In genomic region chr14:68685419-68686211, GRCh38 we compare ENCODE assay signal across 8 cellular contexts.
DNase-seq lines count a peak whose midpoint lies in the region; ATAC-seq, FAIRE-seq and TF ChIP-seq lines count a peak whose summit lies in the region.

No MANE protein-coding gene starts in this region.

- CTCF ChIA-PET in IMR-90 (lab: Yijun Ruan, JAX) = no interaction called here
- CTCF ChIA-PET in H1 (lab: Charles Lee; ENCODE audit: partially characterized antibody) = interaction anchor here (0.6 to 1.7 kb wide), 2 partner anchors 20 to 132 kb away, joined by 3 to 4 read pairs; no protein-coding TSS in a partner anchor

- H3K79me2 ChIP-seq in H1 (ENCODE audit: control insufficient read depth in 1 of 2, insufficient read depth in 2 of 2, low read length in 2 of 2) = no peaks in the 10 kb centered on the region

- H3K36me3 ChIP-seq in IMR-90 (ENCODE audit: control insufficient read depth, insufficient read depth, low read length) (no peaks in the 10 kb centered on the region), H1 (ENCODE audit: control insufficient read depth in 2 of 4, insufficient read depth in 4 of 4, low read length in 3 of 4) (no peaks in the 10 kb centered on the region), skeletal muscle satellite cell (ENCODE audit: insufficient read depth, low read length) (no peaks in the 10 kb centered on the region)

- H2BK15ac ChIP-seq in IMR-90 (ENCODE audit: low read depth, low read length) (peak overlapping the region; percentile 97), H1 (ENCODE audit: low read length) (0 out of 2 replicates have a peak overlapping the region, but pooled peaks have one; percentile 5)

- H2AK5ac ChIP-seq in IMR-90 (ENCODE audit: low read depth, low read length) (peak overlapping the region; percentile 93), H1 (ENCODE audit: low read depth, low read length) (no peak overlapping the region)

- peak; percentile 55 for DNase-seq in Caki2 (ENCODE audit: low read depth)
- peak; percentile 84 for DNase-seq in IMR-90
- peak; percentile 82 for DNase-seq in activated CD4-positive, alpha-beta T cell treated with anti-CD3 and anti-CD28 coated beads for 48 hours
- DNase-seq in H1 (ENCODE audit: low read depth in 1 of 2, low spot score in 2 of 2) = no peak
- no peak for DNase-seq in GOT3 (lab: John Stamatoyannopoulos, UW)
- no peak for DNase-seq in NCI-H2171 (lab: John Stamatoyannopoulos, UW)

- H3K4me3 ChIP-seq in IMR-90 (ENCODE audit: insufficient read depth, low read depth, low read length) (no peak overlapping the region), H1 (ENCODE audit: extremely low read depth in 1 of 4, insufficient read depth in 2 of 4, low read depth in 3 of 4, low read length in 4 of 4) (no peak overlapping the region), skeletal muscle satellite cell (ENCODE audit: low read length) (no peak overlapping the region)

- no peak overlapping the region for H2BK12ac ChIP-seq in H1 (ENCODE audit: low read depth, low read length)

- no peaks in the 10 kb centered on the region for H4K20me1 ChIP-seq in IMR-90 (ENCODE audit: insufficient read depth, low read length)
- no peaks in the 10 kb centered on the region for H4K20me1 ChIP-seq in H1 (replicated peaks in 1 of 2; ENCODE audit: control insufficient read depth in 1 of 2, insufficient read depth in 2 of 2, low read length in 2 of 2)

- TF ChIP-seq CTCF in IMR-90 (conservative IDR thresholded peaks at IDR 0.05; ENCODE audit: low read depth, low read length) = no peak
- TF ChIP-seq CTCF in H1 (IDR thresholded peaks at IDR 0.05; ENCODE audit: control extremely low read depth in 1 of 3, insufficient read depth in 1 of 3, low read depth in 1 of 3, low read length in 3 of 3) = no peak

- H3K9ac ChIP-seq in IMR-90 (ENCODE audit: low read depth, low read length) (peak overlapping the region; percentile 46; the same call in 1 of the 2 replicates), H1 (replicated peaks in 1 of 4; ENCODE audit: extremely low read depth in 1 of 4, low read depth in 3 of 4, low read length in 3 of 4) (no peak overlapping the region), skeletal muscle satellite cell (ENCODE audit: low read depth, low read length) (peak overlapping the region; percentile 56)

- H3K4ac ChIP-seq in IMR-90 (ENCODE audit: low read depth, low read length) (peak overlapping the region; percentile 94), H1 (replicated peaks; ENCODE audit: insufficient read length, low read depth, low read length) (no peak overlapping the region)

- peak overlapping the region; percentile 57 for H3K23ac ChIP-seq in IMR-90 (ENCODE audit: low read depth, low read length)
- no peak overlapping the region for H3K23ac ChIP-seq in H1 (ENCODE audit: insufficient read length)

- H4K5ac ChIP-seq in IMR-90 (ENCODE audit: low read depth, low read length) (peak overlapping the region; percentile 79; the same call in 1 of the 2 replicates), H1 (ENCODE audit: insufficient read length, low read depth, low read length) (no peak overlapping the region)

- H3K9me1 ChIP-seq in IMR-90 (ENCODE audit: insufficient read depth, low read length) = peaks cover 40% of the 10 kb centered on the region

- dilution Hi-C loops in IMR-90 (cut with HindIII; ENCODE audit: low sequenced_read_pairs, unreplicated experiment) = no loop called here

- peak overlapping the region; percentile 39; the same call in 1 of the 2 replicates for H3K56ac ChIP-seq in IMR-90 (ENCODE audit: extremely low read depth, insufficient read depth, low read length)
- H3K56ac ChIP-seq in H1 (replicated peaks; ENCODE audit: insufficient read length, low read depth, low read length) = no peak overlapping the region

- POLR2A ChIA-PET in IMR-90 (lab: Charles Lee; ENCODE audit: unreplicated experiment) = interaction anchor here (0.6 to 1.9 kb wide), 2 partner anchors 106 to 1781 kb away, joined by 6 to 7 read pairs; no protein-coding TSS in a partner anchor
- POLR2A ChIA-PET in H1 (lab: Charles Lee; ENCODE audit: partially characterized antibody) = no interaction called here

- peaks cover 47% of the 10 kb centered on the region for H3K4me1 ChIP-seq in IMR-90 (ENCODE audit: control insufficient read depth, insufficient read depth, low read length)
- H3K4me1 ChIP-seq in H1 (replicated peaks in 1 of 4; ENCODE audit: control insufficient read depth in 3 of 4, insufficient read depth in 4 of 4, low read length in 3 of 4) = peaks cover 7 to 14% (median 10%) of the 10 kb centered on the region in 4 experiments
- peaks cover 97% of the 10 kb centered on the region for H3K4me1 ChIP-seq in skeletal muscle satellite cell (ENCODE audit: control insufficient read depth, insufficient read depth, low read length)

- no peak for FAIRE-seq in H1 (lab: Jason Lieb, UNC)

- H2AFZ ChIP-seq in IMR-90 (replicated peaks; ENCODE audit: low read length, poor library complexity) (peak overlapping the region; percentile 81), H1 (ENCODE audit: low read length) (no peak overlapping the region)

- no peak for TF ChIP-seq EP300 in H1 (IDR thresholded peaks at IDR 0.05; ENCODE audit: borderline replicate concordance in 1 of 2, low read depth in 2 of 2, low read length in 2 of 2)

- H3K27ac ChIP-seq in IMR-90 (ENCODE audit: insufficient read depth, low read length) = peak overlapping the region; percentile 77
- H3K27ac ChIP-seq in H1 (ENCODE audit: low read depth, low read length) = no peak overlapping the region

- WGBS in IMR-90 (ENCODE audit: extremely low coverage in 2 of 2, insufficient read length in 1 of 2), 2 experiments = 60% methylated on average over 1 of the region's 12 CpGs; no CpG with 5 or more reads in 1 of the 2 experiments
- WGBS in H1 (ENCODE audit: extremely low coverage in 1 of 2, insufficient coverage in 1 of 2, insufficient read length in 1 of 2, insufficient replicate concordance in 2 of 2, low coverage in 1 of 2, low lambda C conversion rate in 2 of 2, missing lambda C conversion rate in 1 of 2), 2 experiments = 82% methylated on average over 12 of the region's 12 CpGs; no CpG with 5 or more reads in 1 of the 2 experiments

- H3K27me3 ChIP-seq in IMR-90 (ENCODE audit: control insufficient read depth, insufficient read depth, low read length) (no peaks in the 10 kb centered on the region), H1 (replicated peaks in 1 of 4; ENCODE audit: control insufficient read depth in 3 of 4, extremely low read depth in 1 of 4, insufficient read depth in 3 of 4, low read length in 3 of 4) (0 out of 7 replicates have a peak, but pooled peaks cover 0 to 2% (median 0%) of the 10 kb centered on the region in 4 experiments), skeletal muscle satellite cell (ENCODE audit: control insufficient read depth, insufficient read depth, low read length) (no peaks in the 10 kb centered on the region)

- no peak for TF ChIP-seq RAD21 in IMR-90 (IDR thresholded peaks at IDR 0.05; ENCODE audit: low read length)
- no peak for TF ChIP-seq RAD21 in H1 (IDR thresholded peaks at IDR 0.05 in 1 of 2, conservative IDR thresholded peaks at IDR 0.05 in 1 of 2; ENCODE audit: low read depth in 2 of 2, low read length in 2 of 2)

- H3K23me2 ChIP-seq in H1 (ENCODE audit: low read depth, low read length) = no peaks in the 10 kb centered on the region

- H3K9me3 ChIP-seq in IMR-90 (ENCODE audit: control insufficient read depth, insufficient read depth, low read length) (no peaks in the 10 kb centered on the region), H1 (ENCODE audit: insufficient read depth in 2 of 2, low read depth in 1 of 2, low read length in 1 of 2) (no peaks in the 10 kb centered on the region; a peak in 1 of 4 replicates), skeletal muscle satellite cell (replicated peaks; ENCODE audit: low read length) (no peaks in the 10 kb centered on the region)

- ATAC-seq in GM21515 (IDR thresholded peaks at IDR 0.05; ENCODE audit: unreplicated experiment) (peak; percentile 79), IMR-90 (ENCODE audit: low read depth) (peak; percentile 25; the same call in 1 of the 2 replicates)

- in situ Hi-C loops in Caki2 (cut with HindIII; ENCODE audit: low pct_unique_long_range_greater_than_20kb, low sequenced_read_pairs) = no loop called here
- in situ Hi-C loops in IMR-90 (cut with MboI; ENCODE audit: low sequenced_read_pairs) = no loop called here

- H2BK5ac ChIP-seq in IMR-90 (ENCODE audit: low read depth, low read length, poor library complexity, severe bottlenecking) (peak overlapping the region; percentile 93), H1 (ENCODE audit: low read depth, low read length) (no peak overlapping the region)

- H3K14ac ChIP-seq in IMR-90 (replicated peaks; ENCODE audit: low read depth, low read length) = peak overlapping the region; percentile 89
- H3K14ac ChIP-seq in H1 (ENCODE audit: insufficient read length) = no peak overlapping the region

- peaks cover 0 to 22% of the 10 kb centered on the region in 2 experiments; a peak in 1 of 4 replicates for H3K79me1 ChIP-seq in IMR-90 (ENCODE audit: low read depth in 1 of 2, low read length in 2 of 2)
- H3K79me1 ChIP-seq in H1 (ENCODE audit: low read depth, low read length) = no peaks in the 10 kb centered on the region

- no TSS peak for BruUV-seq in IMR-90 (replicated peaks; lab: Mats Ljungman, UMichigan)

- H4K8ac ChIP-seq in IMR-90 (ENCODE audit: low read depth in 2 of 2, low read length in 2 of 2) (peak overlapping the region; percentile 52 to 90), H1 (ENCODE audit: extremely low read depth, insufficient read depth, low read length) (no peak overlapping the region)

- no peak for TF ChIP-seq POLR2A in IMR-90 (IDR thresholded peaks at IDR 0.05; ENCODE audit: low read depth, low read length)
- no peak for TF ChIP-seq POLR2A in H1 (IDR thresholded peaks at IDR 0.05; ENCODE audit: control extremely low read depth in 1 of 2, low read depth in 2 of 2, low read length in 2 of 2)

- H4K91ac ChIP-seq in IMR-90 (ENCODE audit: insufficient read depth, low read depth, low read length) = peak overlapping the region; percentile 85
- no peak overlapping the region for H4K91ac ChIP-seq in H1 (replicated peaks; ENCODE audit: insufficient read length, low read length)

- H2BK120ac ChIP-seq in IMR-90 (ENCODE audit: low read depth, low read length) = peak overlapping the region; percentile 97
- no peak overlapping the region for H2BK120ac ChIP-seq in H1 (replicated peaks; ENCODE audit: low read depth, low read length)

- peak overlapping the region; percentile 88 for H3K18ac ChIP-seq in IMR-90 (ENCODE audit: low read depth, low read length)
- H3K18ac ChIP-seq in H1 (ENCODE audit: extremely low read depth, low read length) = no peak overlapping the region

- intact Hi-C loops in IMR-90 (cut with micrococcal nuclease) = loop anchor here (5.0 to 10.0 kb wide), 3 partner anchors 141 to 438 kb away; no protein-coding TSS in a partner anchor

- H2AK9ac ChIP-seq in IMR-90 (replicated peaks; ENCODE audit: low read depth, low read length, poor library complexity) = peak overlapping the region; percentile 85

- H2BK20ac ChIP-seq in IMR-90 (ENCODE audit: low read depth, low read length) (peak overlapping the region; percentile 97), H1 (ENCODE audit: low read length) (no peak overlapping the region)

- H3K4me2 ChIP-seq in IMR-90 (ENCODE audit: low read depth, low read length) = 0 out of 2 replicates have a peak overlapping the region, but pooled peaks have one; percentile 18
- H3K4me2 ChIP-seq in H1 (ENCODE audit: insufficient read depth in 1 of 2, low read depth in 2 of 2, low read length in 2 of 2) = no peak overlapping the region
- no peak overlapping the region for H3K4me2 ChIP-seq in skeletal muscle satellite cell (ENCODE audit: low read length)

Comparison
In these comparisons a context has a peak if more than half of its experiments do, and no peak if none do; other contexts are left out.
1. DNase-seq: peak in Caki2 (single experiment), IMR-90 (single experiment) and activated CD4-positive, alpha-beta T cell treated with anti-CD3 and anti-CD28 coated beads for 48 hours (single experiment); none in H1 (0 of 2), GOT3 (single experiment) and NCI-H2171 (single experiment).
2. H3K9ac ChIP-seq: peak in IMR-90 (single experiment) and skeletal muscle satellite cell (single experiment); none in H1 (0 of 4).